Comparison of ENCODE assay signal across 6 cellular contexts in genomic region chr12:56266068-56266633, GRCh38. TPM values are rescaled to one million over a fixed set of nuclear protein-coding genes. Genes with fewer than 3 reads are reported as not detected.
DNase-seq lines count a peak whose midpoint lies in the region; ATAC-seq, FAIRE-seq and TF ChIP-seq lines count a peak whose summit lies in the region.
"Not testable (repeated sequence)": the region's sequence is repeated elsewhere in the genome, so short reads cannot be mapped to it uniquely, and the experiment has no call there.

No MANE protein-coding gene starts in this region.

- ATAC-seq in GM12878; naive thymus-derived CD8-positive, alpha-beta T cell: not testable (repeated sequence)

- not testable (repeated sequence) for H3K36me3 ChIP-seq in GM06990 (ENCODE audit: control insufficient read depth, insufficient read depth, low read length); GM12878 (ENCODE audit: control insufficient read depth in 2 of 2, insufficient read depth in 2 of 2, low read length in 1 of 2); cardiac muscle cell
- H3K36me3 ChIP-seq in SJSA1 = peaks cover 21% of the 10 kb centered on the region

- H3K79me2 ChIP-seq in GM12878 (ENCODE audit: control insufficient read depth, insufficient read depth, low read length) = not testable (repeated sequence)

- not testable (repeated sequence) for H3K27ac ChIP-seq in SJSA1
- H3K27ac ChIP-seq in GM12878 (ENCODE audit: control insufficient read depth, insufficient read depth) (peak overlapping the region; percentile 41; the same call in 1 of the 2 replicates), cardiac muscle cell (peak overlapping the region; percentile 83), temporal lobe (ENCODE audit: low read depth, low read length) (peak overlapping the region; percentile 77)

- H3K4me3 Mint-ChIP-seq in naive thymus-derived CD8-positive, alpha-beta T cell = peak overlapping the region; percentile 85 to 97 (median 94)

- not testable (repeated sequence) for TF ChIP-seq POLR2A in GM12878 (IDR thresholded peaks at IDR 0.05; ENCODE audit: low read depth, low read length)

- H3K4me3 ChIP-seq in GM06990 (replicated peaks; ENCODE audit: low read depth, low read length) = peak overlapping the region; percentile 76
- peak overlapping the region; percentile 65 for H3K4me3 ChIP-seq in SJSA1
- H3K4me3 ChIP-seq in GM12878 = peak overlapping the region; percentile 68
- peak overlapping the region; percentile 63 for H3K4me3 ChIP-seq in cardiac muscle cell

- SMC1A ChIA-PET in GM12878 (lab: Charles Lee; ENCODE audit: uncharacterized antibody, unreplicated experiment) = interaction anchor here (0.6 to 2.0 kb wide), 4 partner anchors 18 to 434 kb away, joined by 3 to 9 read pairs (median 4); no protein-coding TSS in a partner anchor

- intact Hi-C loops in GM12878 (cut with micrococcal nuclease; ENCODE audit: unreplicated experiment) = loop anchor here (2.0 to 10.0 kb wide), 2 partner anchors 35 to 199 kb away; partner anchors contain the start of genes CS and SPRYD4

- peaks cover 10 to 20% (median 20%) of the 10 kb centered on the region in 4 donors for H3K4me1 Mint-ChIP-seq in naive thymus-derived CD8-positive, alpha-beta T cell

- 69% methylated on average over 13 of the region's 13 CpGs for WGBS in GM12878 (ENCODE audit: insufficient coverage, insufficient replicate concordance, low lambda C conversion rate, missing lambda C conversion rate)

- DNase-seq in GM06990 (ENCODE audit: extremely low read depth, insufficient read length); SJSA1 (ENCODE audit: low read depth in 1 of 2, low spot score in 2 of 2); GM12878 (ENCODE audit: low read depth, low spot score); cardiac muscle cell (ENCODE audit: low read depth in 1 of 2, low spot score in 1 of 2); naive thymus-derived CD8-positive, alpha-beta T cell: not testable (repeated sequence)

- H2AFZ ChIP-seq in GM12878 (ENCODE audit: control insufficient read depth, low read depth, low read length) = peak overlapping the region; percentile 98

- RAD21 ChIA-PET in GM12878 (lab: Charles Lee; ENCODE audit: unreplicated experiment) = interaction anchor here (0.5 to 2.1 kb wide), 5 partner anchors 19 to 198 kb away, joined by 3 to 10 read pairs (median 5); partner anchors contain the start of genes RNF41 and SMARCC2

- H3K27me3 Mint-ChIP-seq in naive thymus-derived CD8-positive, alpha-beta T cell = not testable (repeated sequence)

- not testable (repeated sequence) for TF ChIP-seq EP300 in GM12878 (IDR thresholded peaks at IDR 0.05; ENCODE audit: borderline replicate concordance in 1 of 2, control insufficient read depth in 1 of 2, low read depth in 2 of 2, low read length in 2 of 2)

- not testable (repeated sequence) for BruUV-seq in GM12878 (replicated peaks; lab: Mats Ljungman, UMichigan)

- not testable (repeated sequence) for TF ChIP-seq RAD21 in GM12878 (IDR thresholded peaks at IDR 0.05; ENCODE audit: insufficient read depth, low read depth, low read length)

- not testable (repeated sequence) for H3K9me3 Mint-ChIP-seq in naive thymus-derived CD8-positive, alpha-beta T cell

- peak overlapping the region; percentile 65 for H3K9ac ChIP-seq in GM12878 (ENCODE audit: control insufficient read depth, insufficient read depth, low read length)

- POLR2A ChIA-PET in GM12878 (lab: Charles Lee) = interaction anchor here (0.5 to 2.0 kb wide), 8 partner anchors 9 to 51 kb away, joined by 3 to 7 read pairs (median 3); partner anchors contain the start of gene RNF41
- POLR2A ChIA-PET in naive thymus-derived CD8-positive, alpha-beta T cell (lab: Charles Lee) = interaction anchor here (0.5 to 3.5 kb wide), 11 partner anchors 9 to 201 kb away, joined by 3 to 19 read pairs (median 5); partner anchors contain the start of genes CNPY2, MYL6, PA2G4 and RNF41

- TF ChIP-seq CTCF in GM06990 (IDR thresholded peaks at IDR 0.05; ENCODE audit: insufficient read depth, low read length, poor library complexity, severe bottlenecking); GM12878 (IDR thresholded peaks at IDR 0.05 in 2 of 3, conservative IDR thresholded peaks at IDR 0.05 in 1 of 3; ENCODE audit: control insufficient read depth in 2 of 3, extremely low read depth in 1 of 3, insufficient read depth in 1 of 3, low read depth in 3 of 3, low read length in 3 of 3); cardiac muscle cell (IDR thresholded peaks at IDR 0.05; ENCODE audit: low read depth, low read length): not testable (repeated sequence)

- not testable (repeated sequence) for H4K20me1 ChIP-seq in GM12878 (ENCODE audit: control insufficient read depth, insufficient read depth)

- in situ Hi-C loops in GM12878 (cut with MboI) = not testable (repeated sequence)

- H3K4me1 ChIP-seq in SJSA1 (replicated peaks) (peaks cover 21% of the 10 kb centered on the region), cardiac muscle cell (ENCODE audit: low read depth) (peaks cover 10% of the 10 kb centered on the region)
- not testable (repeated sequence) for H3K4me1 ChIP-seq in GM12878 (ENCODE audit: control insufficient read depth, insufficient read depth, low read length)

- H3K27me3 ChIP-seq in GM06990 (replicated peaks; ENCODE audit: control insufficient read depth, insufficient read depth, low read length); SJSA1 (replicated peaks); GM12878 (replicated peaks in 1 of 2; ENCODE audit: control insufficient read depth in 2 of 2, insufficient read depth in 2 of 2, low read length in 1 of 2); cardiac muscle cell: not testable (repeated sequence)

- H3K9me3 ChIP-seq in SJSA1 (replicated peaks); GM12878 (replicated peaks; ENCODE audit: control insufficient read depth, insufficient read depth, low read length); cardiac muscle cell (ENCODE audit: low read depth): not testable (repeated sequence)

- H3K36me3 Mint-ChIP-seq in naive thymus-derived CD8-positive, alpha-beta T cell = peaks cover 0 to 18% (median 0%) of the 10 kb centered on the region in 3 donors

- peak overlapping the region; percentile 93 to 99 (median 98) for H3K27ac Mint-ChIP-seq in naive thymus-derived CD8-positive, alpha-beta T cell

- H3K4me2 ChIP-seq in GM12878 (ENCODE audit: control insufficient read depth, insufficient read depth) = peak overlapping the region; percentile 96

- CTCF ChIA-PET in GM12878 (lab: Yijun Ruan, JAX) = interaction anchor here (0.6 to 4.5 kb wide), 8 partner anchors 9 to 219 kb away, joined by 3 to 25 read pairs (median 7); partner anchors contain the start of genes ANKRD52, RNF41 and STAT2

- not testable (repeated sequence) for FAIRE-seq in GM12878 (lab: Jason Lieb, UNC)

RNA-seq across cellular contexts. Expression of gene COQ10A, which starts 0.6 kb away (rescaled TPM):
- total RNA-seq in SJSA1 (2014; rRNA removed; shearing (Covaris generic)) = 7.9 and 13.4 TPM in 2 replicates
- total RNA-seq in GM12878 (2013; cell fraction: nucleolus; rRNA removed) = 16.6 and 20.4 TPM in 2 replicates
- total RNA-seq in GM12878 (2014; rRNA removed) (7.6 and 7.9 TPM in 2 replicates), GM12878 (2014; rRNA removed; fragmentation: Illumina TruSeq; extraction: Trizol) (4.4 and 5.7 TPM in 2 replicates), GM12878 (2021) (6.1 and 7.8 TPM in 2 replicates), cardiac muscle cell (40.3 and 53.6 TPM in 2 replicates), temporal lobe (7.1 TPM)
- polyA plus RNA-seq in GM12878 (2011; ENCODE audit: low read depth) = 4.2 TPM
- polyA plus RNA-seq in GM12878 (2011; rRNA removed) (19.5 and 20.9 TPM in 2 replicates), GM12878 (2014; fragmentation: Illumina TruSeq; extraction: Trizol) (8.8 and 9.5 TPM in 2 replicates), GM12878 (2014; fragmentation: Nextera tagmentation; extraction: Ambion mirVana) (1 to 10 TPM; 3.3 to 4.5 TPM), GM12878 (2014; rRNA removed) (10.2 and 11.7 TPM in 2 replicates), GM12878 (2016; fragmentation: Nextera tagmentation; extraction: Ambion mirVana) (1 to 10 TPM; 4.4 to 6.0 TPM), cardiac muscle cell (65.6 and 67.2 TPM in 2 replicates)
- 18.8 and 20.9 TPM in 2 replicates for polyA plus RNA-seq in GM12878 (2011; cell fraction: cytosol; rRNA removed)
- polyA plus RNA-seq in GM12878 (2011; cell fraction: nucleus; rRNA removed) = 24.5 and 28.2 TPM in 2 replicates
- 5.8 and 6.7 TPM in 2 replicates for polyA plus RNA-seq in GM12878 (2012)
- polyA minus RNA-seq in GM12878 (2011; rRNA and poly(A)+ RNA removed) = 12.9 and 14.1 TPM in 2 replicates
- 4.0 and 5.6 TPM in 2 replicates for polyA minus RNA-seq in GM12878 (2011; cell fraction: cytosol; rRNA and poly(A)+ RNA removed)
- 8.8 and 11.9 TPM in 2 replicates for polyA minus RNA-seq in GM12878 (2011; cell fraction: nucleus; rRNA and poly(A)+ RNA removed)
- 10 to 100 TPM; 37.7 to 39.0 TPM for total RNA-seq in naive thymus-derived CD8-positive, alpha-beta T cell
- 10 to 100 TPM in 1 of 3 donors, 1 to 10 TPM in 2; 7.4 to 15.7 (median 9.6) TPM for polyA plus RNA-seq in naive thymus-derived CD8-positive, alpha-beta T cell

RNA-seq across cellular contexts. Expression of gene ANKRD52, which starts 8.0 kb away (rescaled TPM):
- 9.6 and 12.7 TPM in 2 replicates for total RNA-seq in SJSA1 (2014; rRNA removed; shearing (Covaris generic))
- total RNA-seq in GM12878 (2013; cell fraction: nucleolus; rRNA removed) = 24.3 and 27.1 TPM in 2 replicates
- total RNA-seq in GM12878 (2014; rRNA removed) (7.9 and 8.1 TPM in 2 replicates), GM12878 (2014; rRNA removed; fragmentation: Illumina TruSeq; extraction: Trizol) (6.3 and 7.5 TPM in 2 replicates), GM12878 (2021) (49.7 and 52.3 TPM in 2 replicates), cardiac muscle cell (18.0 and 19.3 TPM in 2 replicates), temporal lobe (11.3 TPM)
- 6.4 TPM for polyA plus RNA-seq in GM12878 (2011; ENCODE audit: low read depth)
- polyA plus RNA-seq in GM12878 (2011; rRNA removed) (4.7 and 11.7 TPM in 2 replicates), GM12878 (2014; fragmentation: Illumina TruSeq; extraction: Trizol) (17.7 and 24.0 TPM in 2 replicates), GM12878 (2014; fragmentation: Nextera tagmentation; extraction: Ambion mirVana) (1 to 10 TPM in 1 of 2 experiments, under 1 TPM in 1; 0.90 to 1.2 TPM), GM12878 (2014; rRNA removed) (20.6 and 23.9 TPM in 2 replicates), GM12878 (2016; fragmentation: Nextera tagmentation; extraction: Ambion mirVana) (10 to 100 TPM; 50.6 to 55.3 TPM), cardiac muscle cell (34.9 and 37.7 TPM in 2 replicates)
- 14.7 and 16.1 TPM in 2 replicates for polyA plus RNA-seq in GM12878 (2011; cell fraction: cytosol; rRNA removed)
- 29.4 and 42.3 TPM in 2 replicates for polyA plus RNA-seq in GM12878 (2011; cell fraction: nucleus; rRNA removed)
- 11.3 and 15.0 TPM in 2 replicates for polyA plus RNA-seq in GM12878 (2012)
- 21.0 TPM in 2 replicates for polyA minus RNA-seq in GM12878 (2011; rRNA and poly(A)+ RNA removed)
- polyA minus RNA-seq in GM12878 (2011; cell fraction: cytosol; rRNA and poly(A)+ RNA removed) = 13.9 and 14.7 TPM in 2 replicates
- 8.8 and 13.4 TPM in 2 replicates for polyA minus RNA-seq in GM12878 (2011; cell fraction: nucleus; rRNA and poly(A)+ RNA removed)
- 10 to 100 TPM; 34.5 to 43.9 TPM for total RNA-seq in naive thymus-derived CD8-positive, alpha-beta T cell
- 10 to 100 TPM in 1 of 3 donors, 1 to 10 TPM in 2; 7.5 to 11.5 (median 7.9) TPM for polyA plus RNA-seq in naive thymus-derived CD8-positive, alpha-beta T cell

RNA-seq across cellular contexts. Expression of gene CS, which starts 34.0 kb away (rescaled TPM):
- total RNA-seq in SJSA1 (2014; rRNA removed; shearing (Covaris generic)) = 65.7 and 109 TPM in 2 replicates
- 118 and 131 TPM in 2 replicates for total RNA-seq in GM12878 (2013; cell fraction: nucleolus; rRNA removed)
- 105 and 109 TPM in 2 replicates for total RNA-seq in GM12878 (2014; rRNA removed)
- total RNA-seq in GM12878 (2014; rRNA removed; fragmentation: Illumina TruSeq; extraction: Trizol) = 111 and 119 TPM in 2 replicates
- total RNA-seq in GM12878 (2021) = 276 and 302 TPM in 2 replicates
- polyA plus RNA-seq in GM12878 (2011; ENCODE audit: low read depth) = 93.7 TPM
- polyA plus RNA-seq in GM12878 (2011; rRNA removed) = 71.2 and 159 TPM in 2 replicates
- polyA plus RNA-seq in GM12878 (2011; cell fraction: cytosol; rRNA removed) = 117 and 179 TPM in 2 replicates
- 139 and 160 TPM in 2 replicates for polyA plus RNA-seq in GM12878 (2011; cell fraction: nucleus; rRNA removed)
- polyA plus RNA-seq in GM12878 (2012) = 94.4 and 99.4 TPM in 2 replicates
- 237 and 305 TPM in 2 replicates for polyA plus RNA-seq in GM12878 (2014; fragmentation: Illumina TruSeq; extraction: Trizol)
- 100 to 1,000 TPM in 1 of 2 experiments, 10 to 100 TPM in 1; 64.9 to 104 TPM for polyA plus RNA-seq in GM12878 (2014; fragmentation: Nextera tagmentation; extraction: Ambion mirVana)
- 115 and 140 TPM in 2 replicates for polyA plus RNA-seq in GM12878 (2014; rRNA removed)
- polyA plus RNA-seq in GM12878 (2016; fragmentation: Nextera tagmentation; extraction: Ambion mirVana) = 100 to 1,000 TPM; 182 to 196 TPM
- polyA minus RNA-seq in GM12878 (2011; rRNA and poly(A)+ RNA removed) = 95.4 and 137 TPM in 2 replicates
- polyA minus RNA-seq in GM12878 (2011; cell fraction: cytosol; rRNA and poly(A)+ RNA removed) = 96.9 and 155 TPM in 2 replicates
- polyA minus RNA-seq in GM12878 (2011; cell fraction: nucleus; rRNA and poly(A)+ RNA removed) = 51.6 and 56.0 TPM in 2 replicates
- 280 and 360 TPM in 2 replicates for total RNA-seq in cardiac muscle cell
- 243 and 289 TPM in 2 replicates for polyA plus RNA-seq in cardiac muscle cell
- 100 to 1,000 TPM; 115 to 127 TPM for total RNA-seq in naive thymus-derived CD8-positive, alpha-beta T cell
- 10 to 100 TPM; 48.3 to 68.8 (median 50.2) TPM for polyA plus RNA-seq in naive thymus-derived CD8-positive, alpha-beta T cell
- 102 TPM for total RNA-seq in temporal lobe

RNA-seq across cellular contexts. Expression of gene SLC39A5, which starts 36.3 kb away (rescaled TPM):
- total RNA-seq in SJSA1 (2014; rRNA removed; shearing (Covaris generic)) = not detected in 2 replicates
- total RNA-seq in GM12878 (2013; cell fraction: nucleolus; rRNA removed) = 2.6 TPM in 1 of 2 replicates, not detected in the other
- total RNA-seq in GM12878 (2014; rRNA removed) = not detected in 2 replicates
- total RNA-seq in GM12878 (2014; rRNA removed; fragmentation: Illumina TruSeq; extraction: Trizol) = not detected in 2 replicates
- total RNA-seq in GM12878 (2021) = 0.29 and 0.56 TPM in 2 replicates
- polyA plus RNA-seq in GM12878 (2011; ENCODE audit: low read depth) = 0.28 TPM
- 0.15 TPM in 1 of 2 replicates, not detected in the other for polyA plus RNA-seq in GM12878 (2011; rRNA removed)
- 0.07 and 0.20 TPM in 2 replicates for polyA plus RNA-seq in GM12878 (2011; cell fraction: cytosol; rRNA removed)
- 1.1 and 1.2 TPM in 2 replicates for polyA plus RNA-seq in GM12878 (2011; cell fraction: nucleus; rRNA removed)
- not detected in 2 replicates for polyA plus RNA-seq in GM12878 (2012)
- polyA plus RNA-seq in GM12878 (2014; fragmentation: Illumina TruSeq; extraction: Trizol) = 0.15 TPM in 1 of 2 replicates, not detected in the other
- not detected for polyA plus RNA-seq in GM12878 (2014; fragmentation: Nextera tagmentation; extraction: Ambion mirVana)
- 0.13 TPM in 1 of 2 replicates, not detected in the other for polyA plus RNA-seq in GM12878 (2014; rRNA removed)
- not detected for polyA plus RNA-seq in GM12878 (2016; fragmentation: Nextera tagmentation; extraction: Ambion mirVana)
- polyA minus RNA-seq in GM12878 (2011; rRNA and poly(A)+ RNA removed) = not detected in 2 replicates
- polyA minus RNA-seq in GM12878 (2011; cell fraction: cytosol; rRNA and poly(A)+ RNA removed) = not detected in 2 replicates
- not detected in 2 replicates for polyA minus RNA-seq in GM12878 (2011; cell fraction: nucleus; rRNA and poly(A)+ RNA removed)
- total RNA-seq in cardiac muscle cell = 0.67 TPM in 1 of 2 replicates, not detected in the other
- polyA plus RNA-seq in cardiac muscle cell = 1.0 TPM in 1 of 2 replicates, not detected in the other
- not detected for total RNA-seq in naive thymus-derived CD8-positive, alpha-beta T cell
- not detected for polyA plus RNA-seq in naive thymus-derived CD8-positive, alpha-beta T cell
- total RNA-seq in temporal lobe = 0.25 TPM

RNA-seq across cellular contexts. Expression of gene NABP2, which starts 42.0 kb away (rescaled TPM):
- total RNA-seq in SJSA1 (2014; rRNA removed; shearing (Covaris generic)) = 47.8 and 55.7 TPM in 2 replicates
- total RNA-seq in GM12878 (2013; cell fraction: nucleolus; rRNA removed) = 4.7 and 6.7 TPM in 2 replicates
- total RNA-seq in GM12878 (2014; rRNA removed) (63.6 and 65.6 TPM in 2 replicates), GM12878 (2014; rRNA removed; fragmentation: Illumina TruSeq; extraction: Trizol) (54.1 and 58.2 TPM in 2 replicates), GM12878 (2021) (45.8 and 51.3 TPM in 2 replicates), cardiac muscle cell (14.8 and 32.0 TPM in 2 replicates), temporal lobe (14.0 TPM)
- polyA plus RNA-seq in GM12878 (2011; ENCODE audit: low read depth) = 20.2 TPM
- polyA plus RNA-seq in GM12878 (2011; rRNA removed) (66.2 and 82.2 TPM in 2 replicates), GM12878 (2014; fragmentation: Illumina TruSeq; extraction: Trizol) (39.3 and 53.8 TPM in 2 replicates), GM12878 (2014; fragmentation: Nextera tagmentation; extraction: Ambion mirVana) (10 to 100 TPM; 20.7 to 29.5 TPM), GM12878 (2014; rRNA removed) (76.4 and 81.7 TPM in 2 replicates), GM12878 (2016; fragmentation: Nextera tagmentation; extraction: Ambion mirVana) (10 to 100 TPM; 90.9 to 97.9 TPM), cardiac muscle cell (6.8 and 10.7 TPM in 2 replicates)
- 101 and 104 TPM in 2 replicates for polyA plus RNA-seq in GM12878 (2011; cell fraction: cytosol; rRNA removed)
- 16.4 and 21.1 TPM in 2 replicates for polyA plus RNA-seq in GM12878 (2011; cell fraction: nucleus; rRNA removed)
- polyA plus RNA-seq in GM12878 (2012) = 34.9 and 37.2 TPM in 2 replicates
- 35.5 and 37.7 TPM in 2 replicates for polyA minus RNA-seq in GM12878 (2011; rRNA and poly(A)+ RNA removed)
- polyA minus RNA-seq in GM12878 (2011; cell fraction: cytosol; rRNA and poly(A)+ RNA removed) = 10.5 and 12.6 TPM in 2 replicates
- 4.5 and 11.0 TPM in 2 replicates for polyA minus RNA-seq in GM12878 (2011; cell fraction: nucleus; rRNA and poly(A)+ RNA removed)
- 10 to 100 TPM; 10.8 to 13.3 TPM for total RNA-seq in naive thymus-derived CD8-positive, alpha-beta T cell
- 1 to 10 TPM; 3.5 to 3.9 (median 3.7) TPM for polyA plus RNA-seq in naive thymus-derived CD8-positive, alpha-beta T cell
